Comparison of ENCODE assay signal across 24 cellular contexts in genomic region chr7:117829450-117829849, GRCh38. TPM values are rescaled to one million over a fixed set of nuclear protein-coding genes. Genes with fewer than 3 reads are reported as not detected.
DNase-seq lines count a peak whose midpoint lies in the region; ATAC-seq, FAIRE-seq and TF ChIP-seq lines count a peak whose summit lies in the region.
"Had no signal": no experiment of that assay in that cellular context is flagged by ENCODE, and none has a peak within 500 bp of the region (broad histone marks: within the 10 kb centered on the region; RNA-seq: fewer than 3 reads in every experiment).

No MANE protein-coding gene starts in this region.

- no peaks in the 10 kb centered on the region; the same call in 1 of the 2 replicates for H3K36me3 Mint-ChIP-seq in HFFc6 (ENCODE audit: low read depth)
- H3K36me3 Mint-ChIP-seq: CD4-positive, CD25-positive, alpha-beta regulatory T cell; naive thymus-derived CD8-positive, alpha-beta T cell had no signal

- peaks cover 44% of the 10 kb centered on the region for H3K9me3 Mint-ChIP-seq in HFFc6
- H3K9me3 Mint-ChIP-seq: activated B cell treated with CpG ODN at 0.5 μM for 24 hours; activated naive CD8-positive, alpha-beta T cell treated with anti-CD3 and anti-CD28 coated beads, Interleukin-2, amount 50 U/mL, for 24 hours had no signal

- H3K79me2 ChIP-seq in PC-3 (ENCODE audit: low read length) (no peaks in the 10 kb centered on the region), smooth muscle cell (ENCODE audit: low read depth) (peaks cover 9% of the 10 kb centered on the region)

- peaks cover 12% of the 10 kb centered on the region for H3K4me1 ChIP-seq in PC-3 (ENCODE audit: insufficient read depth, low read length)
- peaks cover 6% of the 10 kb centered on the region for H3K4me1 ChIP-seq in smooth muscle cell (ENCODE audit: low read depth)
- H3K4me1 ChIP-seq: SJCRH30 had no signal

- intact Hi-C loops in PC-3 (cut with micrococcal nuclease): loop anchor here (5.0 kb wide), 1 partner anchor 123 kb away; no protein-coding TSS in a partner anchor

- DNase-seq in H7 (peak; percentile 13), PC-3 (no peak), bronchial epithelial cell (ENCODE audit: low read depth) (no peak), smooth muscle cell (lab: John Stamatoyannopoulos, UW; ENCODE audit: unreplicated experiment) (no peak), HFFc6 (no peak), UCSD-AML1 (lab: John Stamatoyannopoulos, UW; ENCODE audit: unreplicated experiment) (no peak), anterior cingulate cortex (lab: John Stamatoyannopoulos, UW) (no peak)
- DNase-seq: activated B cell treated with CpG ODN at 0.5 μM for 24 hours; activated CD4-positive, alpha-beta T cell treated with anti-CD3 and anti-CD28 coated beads, Interleukin-2, amount 50 U/mL, for 4 hours; activated effector memory CD4-positive, alpha-beta T cell treated with anti-CD3 and anti-CD28 coated beads, Interleukin-2, amount 50 U/mL, for 16 hours; activated naive CD8-positive, alpha-beta T cell treated with anti-CD3 and anti-CD28 coated beads, Interleukin-2, amount 50 U/mL, for 24 hours; CD4-positive, CD25-positive, alpha-beta regulatory T cell; GF-D8; naive thymus-derived CD8-positive, alpha-beta T cell; NCI-H1105; NCI-H2029; NCI-H226; pancreas; SJCRH30 had no signal

- H3K27ac ChIP-seq in PC-3 (ENCODE audit: low read length) (no peak overlapping the region), smooth muscle cell (ENCODE audit: low read depth) (peak overlapping the region; percentile 61)
- H3K27ac ChIP-seq: epithelial cell of prostate, SJCRH30, suprapubic skin had no signal

- no peaks in the 10 kb centered on the region for H3K4me1 Mint-ChIP-seq in HFFc6 (ENCODE audit: low read depth)
- H3K4me1 Mint-ChIP-seq: activated B cell treated with CpG ODN at 0.5 μM for 24 hours; activated naive CD8-positive, alpha-beta T cell treated with anti-CD3 and anti-CD28 coated beads, Interleukin-2, amount 50 U/mL, for 24 hours; CD4-positive, CD25-positive, alpha-beta regulatory T cell; naive thymus-derived CD8-positive, alpha-beta T cell had no signal

- no peak overlapping the region for H3K27ac Mint-ChIP-seq in HFFc6
- H3K27ac Mint-ChIP-seq: activated B cell treated with CpG ODN at 0.5 μM for 24 hours; activated naive CD8-positive, alpha-beta T cell treated with anti-CD3 and anti-CD28 coated beads, Interleukin-2, amount 50 U/mL, for 24 hours; CD4-positive, CD25-positive, alpha-beta regulatory T cell; mesothelial cell of epicardium; naive thymus-derived CD8-positive, alpha-beta T cell had no signal

- H3K9me3 ChIP-seq in PC-3 (ENCODE audit: low read length): no peaks in the 10 kb centered on the region
- H3K9me3 ChIP-seq in smooth muscle cell (replicated peaks; ENCODE audit: low read depth): no peaks in the 10 kb centered on the region
- H3K9me3 ChIP-seq: pancreas, SJCRH30, suprapubic skin had no signal

- TF ChIP-seq CTCF in PC-3 (conservative IDR thresholded peaks at IDR 0.05; ENCODE audit: low read depth, low read length) (0 out of 2 replicates have a peak, but pooled peaks have one; percentile 20), bronchial epithelial cell (IDR thresholded peaks at IDR 0.05; ENCODE audit: insufficient read depth, low read length, severe bottlenecking) (no peak), smooth muscle cell (IDR thresholded peaks at IDR 0.05; ENCODE audit: borderline replicate concordance, insufficient read depth, poor library complexity, severe bottlenecking) (no peak), HFFc6 (IDR thresholded peaks at IDR 0.05) (no peak)

- H3K4me2 ChIP-seq in PC-3 (ENCODE audit: low read length) (no peak overlapping the region), smooth muscle cell (no peak overlapping the region)

- H2AFZ ChIP-seq in PC-3 (ENCODE audit: low read length) (no peak overlapping the region), smooth muscle cell (ENCODE audit: low read depth) (no peak overlapping the region)

- no peaks in the 10 kb centered on the region; the same call in 1 of the 2 replicates for H3K27me3 Mint-ChIP-seq in HFFc6 (ENCODE audit: insufficient read depth)
- H3K27me3 Mint-ChIP-seq: activated B cell treated with CpG ODN at 0.5 μM for 24 hours; CD4-positive, CD25-positive, alpha-beta regulatory T cell had no signal

- no TSS peak for BruUV-seq in PC-3 (replicated peaks; lab: Mats Ljungman, UMichigan)

- CTCF ChIA-PET in PC-3 (lab: Charles Lee): no interaction called here

- H3F3A ChIP-seq in PC-3 (ENCODE audit: low read length, unreplicated experiment) (no peaks in the 10 kb centered on the region), smooth muscle cell (ENCODE audit: low read depth) (peaks cover 17% of the 10 kb centered on the region)

- H3K36me3 ChIP-seq in H7 (replicated peaks; ENCODE audit: control insufficient read depth, insufficient read depth, low read length): no peaks in the 10 kb centered on the region; the same call in 1 of the 2 replicates
- H3K36me3 ChIP-seq in PC-3 (ENCODE audit: low read depth, low read length): no peaks in the 10 kb centered on the region
- no peaks in the 10 kb centered on the region for H3K36me3 ChIP-seq in bronchial epithelial cell (ENCODE audit: control insufficient read depth, insufficient read depth, low read length)
- H3K36me3 ChIP-seq in smooth muscle cell (ENCODE audit: low read depth): no peaks in the 10 kb centered on the region
- H3K36me3 ChIP-seq: pancreas, SJCRH30, suprapubic skin had no signal

- ATAC-seq in PC-3: no peak
- ATAC-seq: activated naive CD8-positive, alpha-beta T cell treated with anti-CD3 and anti-CD28 coated beads, Interleukin-2, amount 50 U/mL, for 24 hours; left lobe of liver; naive thymus-derived CD8-positive, alpha-beta T cell had no signal

- H4K20me1 ChIP-seq in PC-3 (ENCODE audit: low read length) (no peaks in the 10 kb centered on the region), smooth muscle cell (ENCODE audit: low read depth) (peaks cover 3% of the 10 kb centered on the region)

- H3K27me3 ChIP-seq in H7 (ENCODE audit: control insufficient read depth, insufficient read depth, low read length): no peaks in the 10 kb centered on the region
- H3K27me3 ChIP-seq in PC-3 (ENCODE audit: low read length): no peaks in the 10 kb centered on the region
- H3K27me3 ChIP-seq in bronchial epithelial cell (ENCODE audit: control insufficient read depth, insufficient read depth, low read length): no peaks in the 10 kb centered on the region
- no peaks in the 10 kb centered on the region for H3K27me3 ChIP-seq in smooth muscle cell (ENCODE audit: low read depth)
- H3K27me3 ChIP-seq: pancreas, SJCRH30, suprapubic skin had no signal

- POLR2A ChIA-PET in PC-3 (lab: Charles Lee; ENCODE audit: unreplicated experiment): interaction anchor here (0.5 kb wide), 1 partner anchor 65 kb away, joined by 3 read pairs; no protein-coding TSS in a partner anchor

- H3K9ac ChIP-seq in PC-3 (ENCODE audit: low read length): no peak overlapping the region
- no peak overlapping the region for H3K9ac ChIP-seq in smooth muscle cell (ENCODE audit: low read depth)

- no peaks in the 10 kb centered on the region for H3K9me2 ChIP-seq in PC-3 (replicated peaks; ENCODE audit: low read length)

- 92% methylated on average over 1 of the region's 1 CpG for WGBS in smooth muscle cell (ENCODE audit: low lambda C conversion rate)

- FAIRE-seq in bronchial epithelial cell (lab: Jason Lieb, UNC): peak; percentile 64
- FAIRE-seq: pancreas had no signal

- H3K4me3 ChIP-seq in H7 (ENCODE audit: insufficient read depth, low read depth, low read length): no peak overlapping the region
- no peak overlapping the region for H3K4me3 ChIP-seq in PC-3 (ENCODE audit: low read length)
- H3K4me3 ChIP-seq in bronchial epithelial cell (ENCODE audit: low read depth, low read length): no peak overlapping the region
- H3K4me3 ChIP-seq in smooth muscle cell: no peak overlapping the region
- H3K4me3 ChIP-seq: SJCRH30, suprapubic skin had no signal

- no peak overlapping the region for H3K4me3 Mint-ChIP-seq in HFFc6
- H3K4me3 Mint-ChIP-seq: activated B cell treated with CpG ODN at 0.5 μM for 24 hours; activated naive CD8-positive, alpha-beta T cell treated with anti-CD3 and anti-CD28 coated beads, Interleukin-2, amount 50 U/mL, for 24 hours; CD4-positive, CD25-positive, alpha-beta regulatory T cell; mesothelial cell of epicardium; naive thymus-derived CD8-positive, alpha-beta T cell had no signal

RNA-seq across cellular contexts. Expression of gene CTTNBP2, which starts 43.8 kb away (rescaled TPM):
- 8.7 and 11.4 TPM in 2 replicates for total RNA-seq in H7 (2014; rRNA removed; shearing (Covaris generic))
- total RNA-seq in PC-3 (2014; rRNA removed): 1.0 and 1.1 TPM in 2 replicates
- total RNA-seq in bronchial epithelial cell: 0.26 and 0.38 TPM in 2 replicates
- 22.9 and 42.3 TPM in 2 replicates for total RNA-seq in smooth muscle cell
- 4.8 and 22.3 TPM in 2 replicates for polyA plus RNA-seq in smooth muscle cell
- total RNA-seq in HFFc6 (2021; fragmentation: NEBNext Ultra II Directional; extraction: Animal tissue kit (Norgen Biotek cat#: 25700)): not detected
- total RNA-seq: CD4-positive, CD25-positive, alpha-beta regulatory T cell; T-helper 2 cell treated with Interferon-gamma antibody and Interleukin-4, amounts not matched to agents 100 ng/mL and 5 ng/mL, for 36 hours had no signal
- polyA plus RNA-seq: CD4-positive, CD25-positive, alpha-beta regulatory T cell; naive thymus-derived CD8-positive, alpha-beta T cell had no signal
